In genomic region chr17:40952675-40953074, GRCh38 we compare ENCODE assay signal across 1 cellular context.
A peak's percentile ranks its signal among the peaks of the same experiment; 100 is the strongest.
TF ChIP-seq lines count a peak whose summit lies in the region.

No MANE protein-coding gene starts in this region.

TF ChIP-seq in HepG2, 621 proteins besides CTCF, POLR2A, EP300 and RAD21:
- TF ChIP-seq HHEX (CRISPR knock-in tag; IDR thresholded peaks at IDR 0.05) (no peak), JUND (CRISPR knock-in tag; IDR thresholded peaks at IDR 0.05) (no peak), NFE2 (CRISPR knock-in tag; IDR thresholded peaks at IDR 0.05) (no peak), RFX1 (IDR thresholded peaks at IDR 0.05) (no peak), PAF1 (CRISPR knock-in tag; IDR thresholded peaks at IDR 0.05) (no peak), ZNF629 (CRISPR knock-in tag; conservative IDR thresholded peaks at IDR 0.05) (peak; percentile 82), ATF7 (IDR thresholded peaks at IDR 0.05) (peak; percentile 76), ATF7 (CRISPR knock-in tag; IDR thresholded peaks at IDR 0.05) (no peak), KDM1A (CRISPR knock-in tag; IDR thresholded peaks at IDR 0.05) (0 out of 2 replicates have a peak, but pooled peaks have one; percentile 43), GATAD2A (CRISPR knock-in tag; IDR thresholded peaks at IDR 0.05) (no peak), ZNF615 (CRISPR knock-in tag; IDR thresholded peaks at IDR 0.05; ENCODE audit: borderline replicate concordance) (peak; percentile 54; the same call in 1 of the 2 replicates)
- TF ChIP-seq, protein P1, sequence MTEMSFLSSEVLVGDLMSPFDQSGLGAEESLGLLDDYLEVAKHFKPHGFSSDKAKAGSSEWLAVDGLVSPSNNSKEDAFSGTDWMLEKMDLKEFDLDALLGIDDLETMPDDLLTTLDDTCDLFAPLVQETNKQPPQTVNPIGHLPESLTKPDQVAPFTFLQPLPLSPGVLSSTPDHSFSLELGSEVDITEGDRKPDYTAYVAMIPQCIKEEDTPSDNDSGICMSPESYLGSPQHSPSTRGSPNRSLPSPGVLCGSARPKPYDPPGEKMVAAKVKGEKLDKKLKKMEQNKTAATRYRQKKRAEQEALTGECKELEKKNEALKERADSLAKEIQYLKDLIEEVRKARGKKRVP (CRISPR knock-in tag; IDR thresholded peaks at IDR 0.05), result no peak
- TF ChIP-seq, protein P2, sequence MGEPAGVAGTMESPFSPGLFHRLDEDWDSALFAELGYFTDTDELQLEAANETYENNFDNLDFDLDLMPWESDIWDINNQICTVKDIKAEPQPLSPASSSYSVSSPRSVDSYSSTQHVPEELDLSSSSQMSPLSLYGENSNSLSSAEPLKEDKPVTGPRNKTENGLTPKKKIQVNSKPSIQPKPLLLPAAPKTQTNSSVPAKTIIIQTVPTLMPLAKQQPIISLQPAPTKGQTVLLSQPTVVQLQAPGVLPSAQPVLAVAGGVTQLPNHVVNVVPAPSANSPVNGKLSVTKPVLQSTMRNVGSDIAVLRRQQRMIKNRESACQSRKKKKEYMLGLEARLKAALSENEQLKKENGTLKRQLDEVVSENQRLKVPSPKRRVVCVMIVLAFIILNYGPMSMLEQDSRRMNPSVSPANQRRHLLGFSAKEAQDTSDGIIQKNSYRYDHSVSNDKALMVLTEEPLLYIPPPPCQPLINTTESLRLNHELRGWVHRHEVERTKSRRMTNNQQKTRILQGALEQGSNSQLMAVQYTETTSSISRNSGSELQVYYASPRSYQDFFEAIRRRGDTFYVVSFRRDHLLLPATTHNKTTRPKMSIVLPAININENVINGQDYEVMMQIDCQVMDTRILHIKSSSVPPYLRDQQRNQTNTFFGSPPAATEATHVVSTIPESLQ (CRISPR knock-in tag; conservative IDR thresholded peaks at IDR 0.05), result no peak
- TF ChIP-seq, protein P3, sequence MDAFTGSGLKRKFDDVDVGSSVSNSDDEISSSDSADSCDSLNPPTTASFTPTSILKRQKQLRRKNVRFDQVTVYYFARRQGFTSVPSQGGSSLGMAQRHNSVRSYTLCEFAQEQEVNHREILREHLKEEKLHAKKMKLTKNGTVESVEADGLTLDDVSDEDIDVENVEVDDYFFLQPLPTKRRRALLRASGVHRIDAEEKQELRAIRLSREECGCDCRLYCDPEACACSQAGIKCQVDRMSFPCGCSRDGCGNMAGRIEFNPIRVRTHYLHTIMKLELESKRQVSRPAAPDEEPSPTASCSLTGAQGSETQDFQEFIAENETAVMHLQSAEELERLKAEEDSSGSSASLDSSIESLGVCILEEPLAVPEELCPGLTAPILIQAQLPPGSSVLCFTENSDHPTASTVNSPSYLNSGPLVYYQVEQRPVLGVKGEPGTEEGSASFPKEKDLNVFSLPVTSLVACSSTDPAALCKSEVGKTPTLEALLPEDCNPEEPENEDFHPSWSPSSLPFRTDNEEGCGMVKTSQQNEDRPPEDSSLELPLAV (CRISPR knock-in tag; conservative IDR thresholded peaks at IDR 0.05; ENCODE audit: low read depth), result no peak
